25 cellular contexts compared by ENCODE assay signal in the genomic region with DNA sequence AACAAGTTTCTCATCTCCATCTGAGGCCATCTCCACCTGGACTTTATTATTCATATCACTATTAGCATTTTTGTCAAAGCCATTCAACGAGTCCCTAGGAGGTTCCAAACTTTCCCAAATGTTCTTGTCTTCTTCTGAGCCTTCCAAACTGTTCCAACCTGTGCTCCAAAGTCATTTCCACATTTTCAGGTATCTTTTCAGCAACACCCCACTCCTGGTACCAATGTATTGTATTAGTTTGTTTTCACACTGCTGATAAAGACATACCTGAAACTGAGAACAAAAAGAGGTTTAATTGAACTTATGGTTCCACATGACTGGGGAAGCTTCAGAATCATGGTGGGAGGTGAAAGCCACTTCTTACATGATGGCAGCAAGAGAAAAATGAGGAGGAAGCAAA.
DNase-seq lines count a peak whose midpoint lies in the region; ATAC-seq, FAIRE-seq and TF ChIP-seq lines count a peak whose summit lies in the region.
"Had no signal": no experiment of that assay in that cellular context is flagged by ENCODE, and none has a peak within 500 bp of the region (broad histone marks: within the 10 kb centered on the region; RNA-seq: fewer than 3 reads in every experiment).

No MANE protein-coding gene starts in this region.

- in situ Hi-C loops in K562 (cut with MboI), result no loop called here

- no peaks in the 10 kb centered on the region for H3K4me1 ChIP-seq in K562 (replicated peaks in 1 of 2; ENCODE audit: control insufficient read depth in 2 of 2, insufficient read depth in 2 of 2, low read length in 2 of 2)
- H3K4me1 ChIP-seq in esophagus muscularis mucosa, result no peaks in the 10 kb centered on the region
- H3K4me1 ChIP-seq: A549 had no signal

- peaks cover 17% of the 10 kb centered on the region for H3K36me3 Mint-ChIP-seq in activated CD4-positive, alpha-beta T cell treated with anti-CD3 and anti-CD28 coated beads, Interleukin-2, amount 10 ng/mL, durations not matched to agents 24 days and 14 days (ENCODE audit: low read depth)
- H3K36me3 Mint-ChIP-seq: CD14-positive monocyte; CD4-positive, CD25-positive, alpha-beta regulatory T cell had no signal

- no peak overlapping the region for H3K4me2 ChIP-seq in K562 (ENCODE audit: insufficient read depth, low read length)
- H3K4me2 ChIP-seq: A549 had no signal

- H3K27ac ChIP-seq in K562 (ENCODE audit: extremely low read depth, low read depth, low read length) (no peak overlapping the region), esophagus muscularis mucosa (replicated peaks in 1 of 4) (no peak overlapping the region)
- H3K27ac ChIP-seq: 22Rv1, A549 had no signal

- no peak for TF ChIP-seq RAD21 in K562 (CRISPR knock-in tag; conservative IDR thresholded peaks at IDR 0.05 in 1 of 2, IDR thresholded peaks at IDR 0.05 in 1 of 2)

- H3K4me1 Mint-ChIP-seq in activated CD4-positive, alpha-beta T cell treated with anti-CD3 and anti-CD28 coated beads, Interleukin-2, amount 10 ng/mL, durations not matched to agents 24 days and 14 days, result no peaks in the 10 kb centered on the region
- H3K4me1 Mint-ChIP-seq: B cell; CD14-positive monocyte; CD8-positive, alpha-beta memory T cell had no signal

- BruUV-seq in K562 (replicated peaks; lab: Mats Ljungman, UMichigan), result no TSS peak

- H3K9me3 Mint-ChIP-seq in activated CD4-positive, alpha-beta T cell treated with anti-CD3 and anti-CD28 coated beads, Interleukin-2, amount 10 ng/mL, durations not matched to agents 24 days and 14 days, result peaks cover 22% of the 10 kb centered on the region

- H3K9ac ChIP-seq in K562 (ENCODE audit: insufficient read depth in 1 of 2, low read depth in 2 of 2, low read length in 2 of 2), result no peak overlapping the region

- DNase-seq in activated CD4-positive, alpha-beta T cell treated with anti-CD3 and anti-CD28 coated beads, Interleukin-2, amount 10 ng/mL, durations not matched to agents 24 days and 14 days, result peak; percentile 34
- DNase-seq in activated CD4-positive, alpha-beta T cell treated with anti-CD3 and anti-CD28 coated beads, Interleukin-2, amount 50 U/mL, for 4 hours, result no peak
- DNase-seq in K562 (ENCODE audit: extremely low read depth in 1 of 4, low spot score in 3 of 4) (no peak), esophagus muscularis mucosa (ENCODE audit: extremely low spot score) (no peak), epidermal melanocyte (ENCODE audit: insufficient read length, low spot score) (no peak)
- DNase-seq: AML-193; C1 segment of cervical spinal cord; CD4-positive, alpha-beta memory T cell; CD4-positive, CD25-positive, alpha-beta regulatory T cell; CD8-positive, alpha-beta memory T cell; COR-L47; DMS 273 treated with DMSO at 0.1 percent for 48 hours; DMS153; DMS53; DMS79; DND-41; EL; GDM1 had no signal

- no peak overlapping the region for H3K4me3 Mint-ChIP-seq in activated CD4-positive, alpha-beta T cell treated with anti-CD3 and anti-CD28 coated beads, Interleukin-2, amount 10 ng/mL, durations not matched to agents 24 days and 14 days
- H3K4me3 Mint-ChIP-seq: B cell; CD14-positive monocyte; CD8-positive, alpha-beta memory T cell had no signal

- H3K9me3 ChIP-seq in K562 (replicated peaks; ENCODE audit: control insufficient read depth, insufficient read depth, low read depth, low read length) (no peaks in the 10 kb centered on the region), esophagus muscularis mucosa (peaks cover 0 to 22% (median 21%) of the 10 kb centered on the region in 4 donors)

- intact Hi-C loops in activated CD4-positive, alpha-beta T cell treated with anti-CD3 and anti-CD28 coated beads, Interleukin-2, amount 10 ng/mL, durations not matched to agents 24 days and 14 days (cut with micrococcal nuclease), result no loop called here
- intact Hi-C loops in K562 (cut with micrococcal nuclease) (no loop called here), esophagus muscularis mucosa (cut with DNase I) (no loop called here)

- CTCF ChIA-PET in K562 (lab: Yijun Ruan, JAX; ENCODE audit: low intra/inter-chr PET ratio), result no interaction called here

- no peak for FAIRE-seq in K562 (lab: Jason Lieb, UNC)
- FAIRE-seq: A549, GM12878, GM12892, GM18507 had no signal

- H2AFZ ChIP-seq in K562 (ENCODE audit: low read depth, low read length), result no peak overlapping the region

- H3K79me2 ChIP-seq in K562 (ENCODE audit: control insufficient read depth, insufficient read depth, low read length), result no peaks in the 10 kb centered on the region

- no peak for ATAC-seq in K562
- ATAC-seq: A549, GM12878 had no signal

- H3K4me3 ChIP-seq in K562, result no peak overlapping the region
- no peak overlapping the region for H3K4me3 ChIP-seq in esophagus muscularis mucosa
- H3K4me3 ChIP-seq: A549, GM12878 had no signal

- no peak for TF ChIP-seq CTCF in K562 (IDR thresholded peaks at IDR 0.05 in 2 of 3, conservative IDR thresholded peaks at IDR 0.05 in 1 of 3; ENCODE audit: insufficient read depth in 2 of 3, low read depth in 1 of 3, low read length in 3 of 3)
- no peak for TF ChIP-seq CTCF in esophagus muscularis mucosa (IDR thresholded peaks at IDR 0.05)

- TF ChIP-seq EP300 in K562 (IDR thresholded peaks at IDR 0.05; ENCODE audit: low read length) (no peak), esophagus muscularis mucosa (IDR thresholded peaks at IDR 0.05) (no peak)

- H4K20me1 ChIP-seq in K562 (replicated peaks; ENCODE audit: control insufficient read depth, insufficient read depth, low read length), result no peaks in the 10 kb centered on the region

- H3K36me3 ChIP-seq in K562 (ENCODE audit: control insufficient read depth, insufficient read depth, low read length) (no peaks in the 10 kb centered on the region), esophagus muscularis mucosa (no peaks in the 10 kb centered on the region)

- TF ChIP-seq POLR2A in K562 (conservative IDR thresholded peaks at IDR 0.05) (no peak), esophagus muscularis mucosa (IDR thresholded peaks at IDR 0.05; ENCODE audit: low read depth) (no peak)

- H3K27ac Mint-ChIP-seq in activated CD4-positive, alpha-beta T cell treated with anti-CD3 and anti-CD28 coated beads, Interleukin-2, amount 10 ng/mL, durations not matched to agents 24 days and 14 days, result no peak overlapping the region
- H3K27ac Mint-ChIP-seq: B cell; CD14-positive monocyte; CD4-positive, alpha-beta memory T cell; CD4-positive, CD25-positive, alpha-beta regulatory T cell; CD8-positive, alpha-beta memory T cell had no signal

- H3K9me1 ChIP-seq in K562 (ENCODE audit: control insufficient read depth, insufficient read depth, low read length), result no peaks in the 10 kb centered on the region

- POLR2A ChIA-PET in K562 (lab: Yijun Ruan, JAX), result no interaction called here

- 0% methylated on average over 1 of the region's 1 CpG for WGBS in K562 (ENCODE audit: insufficient coverage, low coverage, missing lambda C conversion rate)
- WGBS in esophagus muscularis mucosa, result 63% methylated on average over 1 of the region's 1 CpG

- H3K27me3 ChIP-seq in K562 (ENCODE audit: control insufficient read depth in 2 of 2, insufficient read depth in 2 of 2, low read length in 2 of 2), result peaks cover 0 to 5% of the 10 kb centered on the region in 2 experiments; a peak in 1 of 5 replicates
- no peaks in the 10 kb centered on the region for H3K27me3 ChIP-seq in esophagus muscularis mucosa

- peaks cover 2% of the 10 kb centered on the region for H3K27me3 Mint-ChIP-seq in activated CD4-positive, alpha-beta T cell treated with anti-CD3 and anti-CD28 coated beads, Interleukin-2, amount 10 ng/mL, durations not matched to agents 24 days and 14 days
- H3K27me3 Mint-ChIP-seq: CD4-positive, alpha-beta memory T cell had no signal

TF ChIP-seq in K562, 482 proteins besides CTCF, POLR2A, EP300 and RAD21:
- TF ChIP-seq SMARCC2 (IDR thresholded peaks at IDR 0.05; ENCODE audit: low read depth) (no peak), ZNF707 (CRISPR knock-in tag; conservative IDR thresholded peaks at IDR 0.05) (peak; percentile 90)
TF ChIP-seq in K562: peak in this region for 1.
